20 cellular contexts compared by ENCODE assay signal in genomic region chr16:751152-752007, GRCh38. TPM values are rescaled to one million over a fixed set of nuclear protein-coding genes. Genes with fewer than 3 reads are reported as not detected.
A peak's percentile ranks its signal among the peaks of the same experiment; 100 is the strongest.
DNase-seq lines count a peak whose midpoint lies in the region; ATAC-seq, FAIRE-seq and TF ChIP-seq lines count a peak whose summit lies in the region.
"Had no signal": no experiment of that assay in that cellular context is flagged by ENCODE, and none has a peak within 500 bp of the region (broad histone marks: within the 10 kb centered on the region; RNA-seq: fewer than 3 reads in every experiment).

No MANE protein-coding gene starts in this region.

- TF ChIP-seq CTCF in astrocyte (IDR thresholded peaks at IDR 0.05; ENCODE audit: insufficient read depth, low read depth, low read length) (no peak), stomach (IDR thresholded peaks at IDR 0.05) (no peak)

- H2AFZ ChIP-seq in astrocyte (ENCODE audit: low read depth, low read length) = no peak overlapping the region

- H4K20me1 ChIP-seq in astrocyte (ENCODE audit: insufficient read depth, low read length) = no peaks in the 10 kb centered on the region

- H3K4me3 Mint-ChIP-seq in astrocyte (ENCODE audit: unreplicated experiment) = no peak overlapping the region

- H3K27ac ChIP-seq in HUES48 (ENCODE audit: low read depth, low read length) (peak overlapping the region; percentile 33), astrocyte (ENCODE audit: low read depth, low read length) (no peak overlapping the region), stomach (no peak overlapping the region)
- H3K27ac ChIP-seq: esophagus squamous epithelium, SK-N-MC, testis had no signal

- H3K4me1 ChIP-seq in HUES48 (ENCODE audit: control insufficient read depth, insufficient read depth, low read length) = peaks cover 19% of the 10 kb centered on the region
- peaks cover 8% of the 10 kb centered on the region for H3K4me1 ChIP-seq in astrocyte (ENCODE audit: insufficient read depth, low read length)
- H3K4me1 ChIP-seq in iPS-15b (ENCODE audit: control insufficient read depth, insufficient read depth, low read length) = peaks cover 8% of the 10 kb centered on the region
- H3K4me1 ChIP-seq in stomach = peaks cover 0 to 14% (median 0%) of the 10 kb centered on the region in 4 donors
- H3K4me1 ChIP-seq: BE2C, testis had no signal

- H3K9ac ChIP-seq in HUES48 (ENCODE audit: low read depth, low read length) (no peak overlapping the region), astrocyte (ENCODE audit: low read length) (no peak overlapping the region), iPS-15b (ENCODE audit: low read depth, low read length) (no peak overlapping the region)

- H3K36me3 Mint-ChIP-seq in astrocyte (ENCODE audit: low read depth, unreplicated experiment) = no peaks in the 10 kb centered on the region

- peak overlapping the region; percentile 22 for H3K4me2 ChIP-seq in astrocyte (ENCODE audit: low read length)

- TF ChIP-seq POLR2A in stomach (IDR thresholded peaks at IDR 0.05) = no peak

- H3K4me3 ChIP-seq in HUES48 (ENCODE audit: low read depth, low read length) = no peak overlapping the region
- H3K4me3 ChIP-seq in astrocyte (ENCODE audit: insufficient read depth, low read depth, low read length) = no peak overlapping the region
- H3K4me3 ChIP-seq in iPS-15b (ENCODE audit: low read depth, low read length) = peak overlapping the region; percentile 11
- H3K4me3 ChIP-seq in stomach = no peak overlapping the region
- H3K4me3 ChIP-seq: esophagus squamous epithelium, SK-N-MC, testis had no signal

- H3K9me3 ChIP-seq in HUES48 (ENCODE audit: control insufficient read depth, insufficient read depth, low read length) (no peaks in the 10 kb centered on the region; the same call in 1 of the 2 replicates), astrocyte (ENCODE audit: insufficient read depth, low read depth, low read length) (no peaks in the 10 kb centered on the region), iPS-15b (ENCODE audit: control insufficient read depth, insufficient read depth, low read length) (no peaks in the 10 kb centered on the region), stomach (no peaks in the 10 kb centered on the region)
- H3K9me3 ChIP-seq: BE2C, esophagus squamous epithelium, testis had no signal

- H3K27me3 Mint-ChIP-seq in astrocyte (ENCODE audit: low read depth, unreplicated experiment) = peaks cover 12% of the 10 kb centered on the region

- ATAC-seq in GM21576 (IDR thresholded peaks at IDR 0.05; ENCODE audit: unreplicated experiment) = no peak
- ATAC-seq: Panc1 had no signal

- no peak for DNase-seq in astrocyte (ENCODE audit: low read depth)
- peak; percentile 51 for DNase-seq in stomach
- no peak for DNase-seq in DMS153 treated with DMSO at 0.1 percent for 48 hours (lab: John Stamatoyannopoulos, UW; ENCODE audit: unreplicated experiment)
- no peak for DNase-seq in ureter (ENCODE audit: low spot score)
- DNase-seq: activated CD4-positive, alpha-beta T cell treated with anti-CD3 and anti-CD28 coated beads, Interleukin-2, amount 50 U/mL, for 1 hour; activated naive CD4-positive, alpha-beta T cell treated with Interleukin-2 at 50 U/mL for 16 hours; BE2C; esophagus squamous epithelium; islet precursor cell; KG1; NCI-H1105; NCI-H2107; T1000; testis had no signal

- peaks cover 5% of the 10 kb centered on the region for H3K4me1 Mint-ChIP-seq in astrocyte (ENCODE audit: low read depth, unreplicated experiment)

- TF ChIP-seq EP300 in stomach (IDR thresholded peaks at IDR 0.05) = no peak

- peaks cover 2% of the 10 kb centered on the region for H3K9me3 Mint-ChIP-seq in astrocyte (ENCODE audit: unreplicated experiment)

- H3K27me3 ChIP-seq in HUES48 (ENCODE audit: control insufficient read depth, insufficient read depth, low read length) (no peaks in the 10 kb centered on the region), astrocyte (ENCODE audit: insufficient read depth, low read length) (peaks cover 2% of the 10 kb centered on the region), iPS-15b (ENCODE audit: control insufficient read depth, insufficient read depth, low read length) (no peaks in the 10 kb centered on the region), stomach (peaks cover 0 to 47% (median 0%) of the 10 kb centered on the region in 3 donors)
- H3K27me3 ChIP-seq: BE2C, testis had no signal

- no peaks in the 10 kb centered on the region for H3K79me2 ChIP-seq in astrocyte (ENCODE audit: insufficient read depth, low read length)

- H3K36me3 ChIP-seq in HUES48 (ENCODE audit: control insufficient read depth, insufficient read depth, low read length) (no peaks in the 10 kb centered on the region), astrocyte (ENCODE audit: insufficient read depth, low read length) (no peaks in the 10 kb centered on the region), iPS-15b (ENCODE audit: control insufficient read depth, insufficient read depth, low read length) (no peaks in the 10 kb centered on the region), stomach (no peaks in the 10 kb centered on the region)
- H3K36me3 ChIP-seq: BE2C, esophagus squamous epithelium had no signal

- no peak for FAIRE-seq in astrocyte (lab: Jason Lieb, UNC)
- FAIRE-seq: H54 had no signal

- 30 to 60% (median 39%) methylated on average over 29 to 39 of the region's 39 CpGs for WGBS in stomach, 5 donors

- H3K27ac Mint-ChIP-seq in astrocyte (ENCODE audit: unreplicated experiment) = no peak overlapping the region

- intact Hi-C loops in stomach (cut with DNase I; ENCODE audit: low total_unique reads) = no loop called here

RNA-seq across cellular contexts. Expression of gene MSLN, which starts 9.2 kb away (rescaled TPM):
- total RNA-seq in astrocyte = not detected in 2 replicates
- 10 to 100 TPM in 1 of 5 donors, 1 to 10 TPM in 3, not detected in 1; 1.6 to 41.5 (median 3.4) TPM for total RNA-seq in stomach
- 10 to 100 TPM in 1 of 3 donors, 1 to 10 TPM in 1, under 1 TPM in 1; 0.92 to 83.7 (median 6.1) TPM for polyA plus RNA-seq in stomach
- 1.4 TPM for total RNA-seq in ureter

RNA-seq across cellular contexts. Expression of gene CIAO3, which starts 10.6 kb away (rescaled TPM):
- total RNA-seq in astrocyte (18.5 and 19.6 TPM in 2 replicates), stomach (100 to 1,000 TPM in 1 of 5 donors, 10 to 100 TPM in 4; 35.4 to 145 (median 62.9) TPM), ureter (38.9 TPM)
- polyA plus RNA-seq in stomach = 10 to 100 TPM; 22.8 to 37.6 (median 37.2) TPM

RNA-seq across cellular contexts. Expression of gene HAGHL, which starts 24.5 kb away (rescaled TPM):
- 15.5 and 17.6 TPM in 2 replicates for total RNA-seq in astrocyte
- total RNA-seq in stomach = 10 to 100 TPM in 1 of 5 donors, 1 to 10 TPM in 2, not detected in 2; 3.3 to 19.9 (median 4.0) TPM
- 1 to 10 TPM; 3.1 to 7.9 (median 3.7) TPM for polyA plus RNA-seq in stomach
- total RNA-seq in ureter = 7.9 TPM

RNA-seq across cellular contexts. Expression of gene CCDC78, which starts 25.1 kb away (rescaled TPM):
- 2.1 and 4.7 TPM in 2 replicates for total RNA-seq in astrocyte
- total RNA-seq in stomach = 10 to 100 TPM in 1 of 5 donors, 1 to 10 TPM in 1, not detected in 3; 1.3 to 14.3 TPM
- 1 to 10 TPM in 2 of 3 donors, not detected in 1; 1.3 to 1.7 TPM for polyA plus RNA-seq in stomach
- 5.3 TPM for total RNA-seq in ureter

RNA-seq across cellular contexts. Expression of gene ANTKMT, which starts 30.4 kb away (rescaled TPM):
- 22.6 and 26.6 TPM in 2 replicates for total RNA-seq in astrocyte
- total RNA-seq in stomach = 100 to 1,000 TPM in 1 of 5 donors, 10 to 100 TPM in 3, 1 to 10 TPM in 1; 9.7 to 602 (median 44.9) TPM
- polyA plus RNA-seq in stomach = 10 to 100 TPM; 35.9 to 65.0 (median 58.0) TPM
- 43.2 TPM for total RNA-seq in ureter
